9 cellular contexts compared by ENCODE assay signal in genomic region chr22:31122532-31123291, GRCh38. TPM values are rescaled to one million over a fixed set of nuclear protein-coding genes. Genes with fewer than 3 reads are reported as not detected.
A peak's percentile ranks its signal among the peaks of the same experiment; 100 is the strongest.
DNase-seq lines count a peak whose midpoint lies in the region; TF ChIP-seq lines count a peak whose summit lies in the region.
"Had no signal": no experiment of that assay in that cellular context is flagged by ENCODE, and none has a peak within 500 bp of the region (broad histone marks: within the 10 kb centered on the region; RNA-seq: fewer than 3 reads in every experiment).

A gene with protein sequence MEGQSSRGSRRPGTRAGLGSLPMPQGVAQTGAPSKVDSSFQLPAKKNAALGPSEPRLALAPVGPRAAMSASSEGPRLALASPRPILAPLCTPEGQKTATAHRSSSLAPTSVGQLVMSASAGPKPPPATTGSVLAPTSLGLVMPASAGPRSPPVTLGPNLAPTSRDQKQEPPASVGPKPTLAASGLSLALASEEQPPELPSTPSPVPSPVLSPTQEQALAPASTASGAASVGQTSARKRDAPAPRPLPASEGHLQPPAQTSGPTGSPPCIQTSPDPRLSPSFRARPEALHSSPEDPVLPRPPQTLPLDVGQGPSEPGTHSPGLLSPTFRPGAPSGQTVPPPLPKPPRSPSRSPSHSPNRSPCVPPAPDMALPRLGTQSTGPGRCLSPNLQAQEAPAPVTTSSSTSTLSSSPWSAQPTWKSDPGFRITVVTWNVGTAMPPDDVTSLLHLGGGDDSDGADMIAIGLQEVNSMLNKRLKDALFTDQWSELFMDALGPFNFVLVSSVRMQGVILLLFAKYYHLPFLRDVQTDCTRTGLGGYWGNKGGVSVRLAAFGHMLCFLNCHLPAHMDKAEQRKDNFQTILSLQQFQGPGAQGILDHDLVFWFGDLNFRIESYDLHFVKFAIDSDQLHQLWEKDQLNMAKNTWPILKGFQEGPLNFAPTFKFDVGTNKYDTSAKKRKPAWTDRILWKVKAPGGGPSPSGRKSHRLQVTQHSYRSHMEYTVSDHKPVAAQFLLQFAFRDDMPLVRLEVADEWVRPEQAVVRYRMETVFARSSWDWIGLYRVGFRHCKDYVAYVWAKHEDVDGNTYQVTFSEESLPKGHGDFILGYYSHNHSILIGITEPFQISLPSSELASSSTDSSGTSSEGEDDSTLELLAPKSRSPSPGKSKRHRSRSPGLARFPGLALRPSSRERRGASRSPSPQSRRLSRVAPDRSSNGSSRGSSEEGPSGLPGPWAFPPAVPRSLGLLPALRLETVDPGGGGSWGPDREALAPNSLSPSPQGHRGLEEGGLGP (plus strand): TSS chr22:31122966. CDS start chr22:31123015, 49 bp downstream.

- no peaks in the 10 kb centered on the region for H3K9me3 ChIP-seq in SK-N-MC (ENCODE audit: low read depth, low read length)
- no peaks in the 10 kb centered on the region for H3K9me3 ChIP-seq in ovary

- peak within 1 kb of the TSS; percentile 74 for H3K4me3 ChIP-seq in SK-N-MC
- H3K4me3 ChIP-seq in ovary = peak within 1 kb of the TSS; percentile 36

- TF ChIP-seq CTCF in 22Rv1 (IDR thresholded peaks at IDR 0.05) = no peak
- TF ChIP-seq CTCF in glutamatergic neuron (IDR thresholded peaks at IDR 0.05; ENCODE audit: partially characterized antibody, unreplicated experiment) = no peak
- no peak for TF ChIP-seq CTCF in ovary (IDR thresholded peaks at IDR 0.05)

- H3K4me1 Mint-ChIP-seq in glutamatergic neuron (ENCODE audit: low read depth, unreplicated experiment) = peaks cover 5% of the 10 kb centered on the region
- no peaks in the 10 kb centered on the region for H3K4me1 Mint-ChIP-seq in activated T-helper 2 cell treated with anti-CD3 and anti-CD28 coated beads, Interferon-gamma antibody, Interleukin-2, Interleukin-4, amounts not matched to agents 10 μg/mL and 5 μg/mL and 100 μg/mL, durations not matched to agents 14 hours and 24 hours and 36 hours (ENCODE audit: low read depth)

- no peaks in the 10 kb centered on the region for H3K27me3 ChIP-seq in ovary

- peaks cover 5% of the 10 kb centered on the region for H3K9me3 Mint-ChIP-seq in glutamatergic neuron (ENCODE audit: unreplicated experiment)
- H3K9me3 Mint-ChIP-seq in activated T-helper 2 cell treated with anti-CD3 and anti-CD28 coated beads, Interferon-gamma antibody, Interleukin-2, Interleukin-4, amounts not matched to agents 10 μg/mL and 5 μg/mL and 100 μg/mL, durations not matched to agents 14 hours and 24 hours and 36 hours = no peaks in the 10 kb centered on the region

- no peak for TF ChIP-seq EP300 in ovary (IDR thresholded peaks at IDR 0.05)

- H3K9ac ChIP-seq in SK-N-MC (ENCODE audit: insufficient read length) = peak within 1 kb of the TSS; percentile 56

- no peak for TF ChIP-seq POLR2A in ovary (IDR thresholded peaks at IDR 0.05)

- peak within 1 kb of the TSS; percentile 76 for H3K27ac Mint-ChIP-seq in glutamatergic neuron (ENCODE audit: unreplicated experiment)
- H3K27ac Mint-ChIP-seq in activated T-helper 2 cell treated with anti-CD3 and anti-CD28 coated beads, Interferon-gamma antibody, Interleukin-2, Interleukin-4, amounts not matched to agents 10 μg/mL and 5 μg/mL and 100 μg/mL, durations not matched to agents 14 hours and 24 hours and 36 hours = no peak within 1 kb of the TSS

- no peaks in the 10 kb centered on the region for H3K36me3 Mint-ChIP-seq in glutamatergic neuron (ENCODE audit: unreplicated experiment)
- no peaks in the 10 kb centered on the region for H3K36me3 Mint-ChIP-seq in activated T-helper 2 cell treated with anti-CD3 and anti-CD28 coated beads, Interferon-gamma antibody, Interleukin-2, Interleukin-4, amounts not matched to agents 10 μg/mL and 5 μg/mL and 100 μg/mL, durations not matched to agents 14 hours and 24 hours and 36 hours (ENCODE audit: low read depth)

- intact Hi-C loops in ovary (cut with DNase I) = no loop called here
- intact Hi-C loops in activated T-helper 2 cell treated with anti-CD3 and anti-CD28 coated beads, Interferon-gamma antibody, Interleukin-2, Interleukin-4, amounts not matched to agents 10 μg/mL and 5 μg/mL and 100 μg/mL, durations not matched to agents 14 hours and 24 hours and 36 hours (cut with micrococcal nuclease) = no loop called here

- H3K27me3 Mint-ChIP-seq in glutamatergic neuron (ENCODE audit: unreplicated experiment) = peaks cover 3% of the 10 kb centered on the region
- H3K27me3 Mint-ChIP-seq in activated T-helper 2 cell treated with anti-CD3 and anti-CD28 coated beads, Interferon-gamma antibody, Interleukin-2, Interleukin-4, amounts not matched to agents 10 μg/mL and 5 μg/mL and 100 μg/mL, durations not matched to agents 14 hours and 24 hours and 36 hours (ENCODE audit: low read depth) = no peaks in the 10 kb centered on the region

- peak; percentile 44 for DNase-seq in HT1080 (ENCODE audit: low read depth)
- no peak for DNase-seq in SK-N-MC (ENCODE audit: low read depth, low spot score)
- peak; percentile 73 for DNase-seq in glutamatergic neuron
- DNase-seq in ovary = peak; percentile 41 to 62 (median 57)
- no peak for DNase-seq in globus pallidus (ENCODE audit: low spot score)
- DNase-seq in activated effector memory CD4-positive, alpha-beta T cell treated with Interleukin-2 at 50 U/mL for 16 hours = no peak
- no peak for DNase-seq in activated T-helper 2 cell treated with anti-CD3 and anti-CD28 coated beads, Interferon-gamma antibody, Interleukin-2, Interleukin-4, amounts not matched to agents 10 μg/mL and 5 μg/mL and 100 μg/mL, durations not matched to agents 14 hours and 24 hours and 36 hours (ENCODE audit: low spot score)
- DNase-seq: DND-41 had no signal

- WGBS in ovary, 3 donors = 4 to 13% (median 8%) methylated on average over 10 of the region's 10 CpGs

- peaks cover 3% of the 10 kb centered on the region for H3K4me1 ChIP-seq in ovary (ENCODE audit: insufficient read depth)

- H3K4me3 Mint-ChIP-seq in glutamatergic neuron (ENCODE audit: unreplicated experiment) = peak within 1 kb of the TSS; percentile 83
- H3K4me3 Mint-ChIP-seq in activated T-helper 2 cell treated with anti-CD3 and anti-CD28 coated beads, Interferon-gamma antibody, Interleukin-2, Interleukin-4, amounts not matched to agents 10 μg/mL and 5 μg/mL and 100 μg/mL, durations not matched to agents 14 hours and 24 hours and 36 hours (ENCODE audit: low read depth) = no peak within 1 kb of the TSS

- H3K27ac ChIP-seq in 22Rv1 = peak within 1 kb of the TSS; percentile 84
- no peak within 1 kb of the TSS for H3K27ac ChIP-seq in SK-N-MC
- H3K27ac ChIP-seq in ovary = no peak within 1 kb of the TSS

- H3K36me3 ChIP-seq in SK-N-MC (ENCODE audit: insufficient read depth, low read length) (no peaks in the 10 kb centered on the region), ovary (no peaks in the 10 kb centered on the region)

RNA-seq across cellular contexts. Expression of the gene that starts here (rescaled TPM):
- total RNA-seq in HT1080 (2014; rRNA removed; shearing (Covaris generic)) = 0.23 and 0.88 TPM in 2 replicates
- 0.26 and 0.58 TPM in 2 replicates for polyA plus RNA-seq in HT1080 (2015; cell fraction: cytosol; rRNA removed)
- polyA plus RNA-seq in HT1080 (2015; cell fraction: nucleus; rRNA removed) = 1.7 and 2.2 TPM in 2 replicates
- total RNA-seq in glutamatergic neuron (ENCODE audit: unreplicated experiment) = 15.4 TPM
- 1 to 10 TPM in 5 of 7 donors, under 1 TPM in 2; 0.63 to 3.1 (median 1.5) TPM for total RNA-seq in ovary
- polyA plus RNA-seq in ovary = under 1 TPM; 0.65 to 0.67 TPM
- total RNA-seq in activated T-helper 2 cell treated with anti-CD3 and anti-CD28 coated beads, Interferon-gamma antibody, Interleukin-2, Interleukin-4, amounts not matched to agents 10 μg/mL and 5 μg/mL and 100 μg/mL, durations not matched to agents 14 hours and 24 hours and 36 hours = 0.18 and 0.30 TPM in 2 replicates

Comparison
In these comparisons a context has a peak if more than half of its experiments do, and no peak if none do; other contexts are left out.
1. DNase-seq: peak in HT1080 (single experiment), glutamatergic neuron (single experiment) and ovary (5 of 5); none in SK-N-MC (single experiment), globus pallidus (single experiment), activated effector memory CD4-positive, alpha-beta T cell treated with Interleukin-2 at 50 U/mL for 16 hours (single experiment) and activated T-helper 2 cell treated with anti-CD3 and anti-CD28 coated beads, Interferon-gamma antibody, Interleukin-2, Interleukin-4, amounts not matched to agents 10 μg/mL and 5 μg/mL and 100 μg/mL, durations not matched to agents 14 hours and 24 hours and 36 hours (single experiment).